1 cellular context compared by ENCODE assay signal in genomic region chr2:215479121-215479520, GRCh38.
TF ChIP-seq lines count a peak whose summit lies in the region.

No MANE protein-coding gene starts in this region.

TF ChIP-seq in HepG2, 621 proteins besides CTCF, POLR2A, EP300 and RAD21:
- TF ChIP-seq CHCHD3 (CRISPR knock-in tag; IDR thresholded peaks at IDR 0.05) (no peak), ZNF670 (CRISPR knock-in tag; IDR thresholded peaks at IDR 0.05; ENCODE audit: borderline replicate concordance) (0 out of 2 replicates have a peak, but pooled peaks have one; percentile 20)
